8 cellular contexts compared by ENCODE assay signal in the genomic region with DNA sequence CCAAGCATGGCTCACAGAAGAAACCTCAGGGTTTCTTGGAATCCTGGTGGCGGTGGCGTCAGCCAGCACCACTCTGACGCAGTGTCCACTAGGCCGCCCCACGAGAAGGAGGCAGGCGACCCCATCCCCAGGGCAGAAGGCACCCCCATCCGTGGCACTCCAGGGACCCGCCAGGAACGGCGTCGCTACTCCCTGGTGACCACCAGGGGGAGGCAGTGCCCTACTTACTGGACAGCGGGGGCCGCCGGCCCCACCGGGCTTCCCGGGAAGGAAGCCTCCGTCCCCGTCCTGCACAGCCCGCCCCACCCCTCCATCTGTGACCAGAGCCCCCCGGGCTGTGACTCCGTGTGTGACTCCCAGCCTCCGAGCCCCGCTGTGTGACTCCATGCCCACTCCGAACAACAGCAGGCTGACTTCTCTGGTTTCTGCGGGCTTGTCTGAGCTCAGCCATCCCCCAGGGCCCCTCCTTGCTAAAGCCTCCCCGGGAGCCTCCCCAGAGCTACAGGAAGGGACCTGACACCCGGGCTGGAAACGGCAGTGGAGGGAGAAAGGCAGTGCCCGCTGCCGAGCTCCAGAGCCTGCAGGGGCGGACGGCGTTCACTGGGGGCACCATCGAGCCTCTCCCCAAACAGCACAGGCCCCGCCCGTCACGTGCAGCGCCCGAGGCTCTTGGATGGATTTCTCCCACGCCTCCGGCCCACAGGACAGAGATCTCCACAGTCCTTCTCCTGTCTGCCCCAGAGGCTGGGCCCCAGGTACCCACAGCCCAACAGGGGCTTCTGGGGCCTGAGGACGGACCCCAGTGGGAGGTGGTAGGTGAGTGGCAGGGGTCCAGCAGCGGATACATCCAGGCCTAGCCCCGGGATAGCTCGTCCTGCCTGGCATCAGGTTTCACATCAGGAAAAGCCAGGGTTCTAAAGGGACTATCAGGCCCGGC. TPM values are rescaled to one million over a fixed set of nuclear protein-coding genes. Genes with fewer than 3 reads are reported as not detected.
DNase-seq lines count a peak whose midpoint lies in the region; ATAC-seq and TF ChIP-seq lines count a peak whose summit lies in the region.

No MANE protein-coding gene starts in this region.

- peak overlapping the region; percentile 67 for H3K9ac ChIP-seq in HCT116 (ENCODE audit: low read length)

- peaks cover 10% of the 10 kb centered on the region for H3K4me1 Mint-ChIP-seq in T-helper 1 cell treated with Interleukin-12 subunit alpha and Interleukin-12 subunit beta and Interleukin-4 antibody, amounts not matched to agents 30 μg/mL and 1 μg/mL, for 36 hours (ENCODE audit: low read depth)

- peak in 1 of 2 donors; percentile 61 for TF ChIP-seq EP300 in tibial nerve (IDR thresholded peaks at IDR 0.05)

- H2AFZ ChIP-seq in HCT116 (ENCODE audit: low read depth, low read length, poor library complexity, severe bottlenecking) = peak overlapping the region; percentile 89

- POLR2A ChIA-PET in HCT116 (lab: Charles Lee) = interaction anchor here (0.9 to 1.4 kb wide), 3 partner anchors 16 to 499 kb away, joined by 3 to 16 read pairs (median 3); no protein-coding TSS in a partner anchor

- intact Hi-C loops in HCT116 (cut with micrococcal nuclease) (loop anchor here (1.0 to 2.0 kb wide), 3 partner anchors 90 to 672 kb away; a partner anchor contains a TSS), left cardiac atrium (cut with DNase I) (loop anchor here (1.0 to 5.0 kb wide), 2 partner anchors 501 kb away; no protein-coding TSS in a partner anchor), posterior cingulate gyrus (cut with DNase I) (loop anchor here (1.0 to 10.0 kb wide), 2 partner anchors 288 to 499 kb away; no protein-coding TSS in a partner anchor)

- peak overlapping the region; percentile 88 for H3K27ac ChIP-seq in HCT116 (ENCODE audit: low read depth, low read length)
- peak overlapping the region; percentile 71 to 93 (median 86) for H3K27ac ChIP-seq in tibial nerve

- H3K27ac Mint-ChIP-seq in T-helper 1 cell treated with Interleukin-12 subunit alpha and Interleukin-12 subunit beta and Interleukin-4 antibody, amounts not matched to agents 30 μg/mL and 1 μg/mL, for 36 hours = no peak overlapping the region

- H3K36me3 ChIP-seq in HCT116 (ENCODE audit: control insufficient read depth in 1 of 2, insufficient read depth in 2 of 2, low read length in 2 of 2) = no peaks in the 10 kb centered on the region
- H3K36me3 ChIP-seq in tibial nerve = no peaks in the 10 kb centered on the region

- H3K27me3 Mint-ChIP-seq in T-helper 1 cell treated with Interleukin-12 subunit alpha and Interleukin-12 subunit beta and Interleukin-4 antibody, amounts not matched to agents 30 μg/mL and 1 μg/mL, for 36 hours (ENCODE audit: low read depth) = peaks cover 18% of the 10 kb centered on the region

- peak overlapping the region; percentile 96 for H3K4me2 ChIP-seq in HCT116 (ENCODE audit: low read length)

- CTCF ChIA-PET in HCT116 (lab: Charles Lee) = interaction anchor here (0.6 to 2.8 kb wide), 27 partner anchors 10 to 793 kb away, joined by 3 to 104 read pairs (median 4); a partner anchor contains a TSS

- no peaks in the 10 kb centered on the region for H3K36me3 Mint-ChIP-seq in T-helper 1 cell treated with Interleukin-12 subunit alpha and Interleukin-12 subunit beta and Interleukin-4 antibody, amounts not matched to agents 30 μg/mL and 1 μg/mL, for 36 hours (ENCODE audit: low read depth)

- H3K4me3 Mint-ChIP-seq in T-helper 1 cell treated with Interleukin-12 subunit alpha and Interleukin-12 subunit beta and Interleukin-4 antibody, amounts not matched to agents 30 μg/mL and 1 μg/mL, for 36 hours = peak overlapping the region; percentile 80

- WGBS in tibial nerve, 2 donors = 1 to 3% methylated on average over 30 to 45 of the region's 46 CpGs

- no peaks in the 10 kb centered on the region for H4K20me1 ChIP-seq in HCT116 (ENCODE audit: insufficient read depth)

- BruUV-seq in HCT116 (replicated peaks; lab: Mats Ljungman, UMichigan) = no TSS peak

- H3K79me2 ChIP-seq in HCT116 (ENCODE audit: insufficient read depth, low read length) = no peaks in the 10 kb centered on the region

- H3K9me3 Mint-ChIP-seq in T-helper 1 cell treated with Interleukin-12 subunit alpha and Interleukin-12 subunit beta and Interleukin-4 antibody, amounts not matched to agents 30 μg/mL and 1 μg/mL, for 36 hours = no peaks in the 10 kb centered on the region

- RAD21 ChIA-PET in HCT116 (lab: Charles Lee; ENCODE audit: low non-redundant PET in 1 of 2, low total read pairs in 2 of 2, uncharacterized antibody in 2 of 2, unreplicated experiment in 2 of 2) = interaction anchor here (0.5 to 2.1 kb wide), 12 partner anchors 32 to 672 kb away, joined by 3 to 25 read pairs (median 4); a partner anchor contains a TSS

- DNase-seq in D341Med (ENCODE audit: low spot score) (peak; percentile 92), HCT116 (ENCODE audit: low read depth, low spot score) (peak; percentile 69), NCI-H1694 (lab: John Stamatoyannopoulos, UW) (peak; percentile 85), amniotic stem cell (lab: John Stamatoyannopoulos, UW) (peak; percentile 84), left cardiac atrium (peak; percentile 89), posterior cingulate gyrus (peak; percentile 71 to 97 (median 84)), tibial nerve (ENCODE audit: low spot score in 2 of 2) (peak; percentile 72 to 83)

- peak overlapping the region; percentile 44 to 62 for H3K4me3 ChIP-seq in HCT116 (replicated peaks in 1 of 2; ENCODE audit: low read depth in 1 of 2, low read length in 2 of 2)
- peak overlapping the region; percentile 51 to 81 (median 60) for H3K4me3 ChIP-seq in tibial nerve

- H3K9me3 ChIP-seq in HCT116 (ENCODE audit: control insufficient read depth in 1 of 2, insufficient read depth in 1 of 2, low read depth in 1 of 2, low read length in 2 of 2) (no peaks in the 10 kb centered on the region), tibial nerve (peaks cover 0 to 7% (median 0%) of the 10 kb centered on the region in 4 donors)

- TF ChIP-seq RAD21 in HCT116 (IDR thresholded peaks at IDR 0.05; ENCODE audit: low read depth) = peak; percentile 91

- H3K27me3 ChIP-seq in HCT116 (ENCODE audit: insufficient read depth, low read length) (no peaks in the 10 kb centered on the region), tibial nerve (no peaks in the 10 kb centered on the region)

- TF ChIP-seq POLR2A in HCT116 (IDR thresholded peaks at IDR 0.05; ENCODE audit: borderline replicate concordance, extremely low read depth, insufficient read depth, insufficient read length) (no peak), tibial nerve (IDR thresholded peaks at IDR 0.05) (no peak)

- ATAC-seq in HCT116 (peak; percentile 90), left cardiac atrium (peak; percentile 95 to 96)

- H3K4me1 ChIP-seq in HCT116 (ENCODE audit: control insufficient read depth in 1 of 2, insufficient read depth in 2 of 2, low read length in 2 of 2) (peaks cover 25 to 39% of the 10 kb centered on the region in 2 experiments), tibial nerve (peaks cover 0 to 12% (median 4%) of the 10 kb centered on the region in 4 donors)

- TF ChIP-seq CTCF in HCT116 (IDR thresholded peaks at IDR 0.05 in 2 of 3, conservative IDR thresholded peaks at IDR 0.05 in 1 of 3; ENCODE audit: borderline replicate concordance in 1 of 3, insufficient read depth in 1 of 3, low read depth in 2 of 3, low read length in 2 of 3) (peak; percentile 77 to 86 (median 78)), tibial nerve (IDR thresholded peaks at IDR 0.05) (peak; percentile 87 to 97 (median 94))

- H3K9me2 ChIP-seq in HCT116 (ENCODE audit: insufficient read depth) = no peaks in the 10 kb centered on the region

TF ChIP-seq in HCT116, 20 proteins besides CTCF, POLR2A, EP300 and RAD21 (continues in another document):
- TF ChIP-seq POLR2AphosphoS5 (IDR thresholded peaks at IDR 0.05; ENCODE audit: low read depth, low read length) = peak; percentile 55
- TF ChIP-seq, protein P1, sequence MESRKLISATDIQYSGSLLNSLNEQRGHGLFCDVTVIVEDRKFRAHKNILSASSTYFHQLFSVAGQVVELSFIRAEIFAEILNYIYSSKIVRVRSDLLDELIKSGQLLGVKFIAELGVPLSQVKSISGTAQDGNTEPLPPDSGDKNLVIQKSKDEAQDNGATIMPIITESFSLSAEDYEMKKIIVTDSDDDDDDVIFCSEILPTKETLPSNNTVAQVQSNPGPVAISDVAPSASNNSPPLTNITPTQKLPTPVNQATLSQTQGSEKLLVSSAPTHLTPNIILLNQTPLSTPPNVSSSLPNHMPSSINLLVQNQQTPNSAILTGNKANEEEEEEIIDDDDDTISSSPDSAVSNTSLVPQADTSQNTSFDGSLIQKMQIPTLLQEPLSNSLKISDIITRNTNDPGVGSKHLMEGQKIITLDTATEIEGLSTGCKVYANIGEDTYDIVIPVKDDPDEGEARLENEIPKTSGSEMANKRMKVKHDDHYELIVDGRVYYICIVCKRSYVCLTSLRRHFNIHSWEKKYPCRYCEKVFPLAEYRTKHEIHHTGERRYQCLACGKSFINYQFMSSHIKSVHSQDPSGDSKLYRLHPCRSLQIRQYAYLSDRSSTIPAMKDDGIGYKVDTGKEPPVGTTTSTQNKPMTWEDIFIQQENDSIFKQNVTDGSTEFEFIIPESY (IDR thresholded peaks at IDR 0.05; ENCODE audit: extremely low read depth, insufficient replicate concordance, low read length) = peak; percentile 19
- peak; percentile 53; the same call in 1 of the 2 replicates for TF ChIP-seq ZFX (IDR thresholded peaks at IDR 0.05)
- peak; percentile 69; the same call in 1 of the 2 replicates for TF ChIP-seq CBX3 (IDR thresholded peaks at IDR 0.05; ENCODE audit: low read depth)
- TF ChIP-seq TCF7L2 (IDR thresholded peaks at IDR 0.05; ENCODE audit: borderline replicate concordance, extremely low read depth, insufficient read depth, insufficient read length) = no peak
- TF ChIP-seq JUND (IDR thresholded peaks at IDR 0.05) = no peak
- TF ChIP-seq ZNF274 (IDR thresholded peaks at IDR 0.05; ENCODE audit: low read depth, low read length) = no peak
- peak; percentile 12 for TF ChIP-seq YY1 (IDR thresholded peaks at IDR 0.05; ENCODE audit: extremely low read depth, insufficient replicate concordance, low read depth, low read length)
- TF ChIP-seq SRF (IDR thresholded peaks at IDR 0.05; ENCODE audit: low read depth) = no peak
- TF ChIP-seq EGR1 (IDR thresholded peaks at IDR 0.05; ENCODE audit: low read depth) = peak; percentile 53; the same call in 1 of the 2 replicates

RNA-seq across cellular contexts. Expression of a gene that starts 21.1 kb away (rescaled TPM):
- total RNA-seq in HCT116 (2021; ENCODE audit: unreplicated experiment) (2.4 TPM), left cardiac atrium (1 to 10 TPM; 3.2 to 4.0 TPM), tibial nerve (1 to 10 TPM in 3 of 4 donors, under 1 TPM in 1; 0.59 to 4.2 (median 3.3) TPM)
- polyA plus RNA-seq in HCT116 (2012) = 0.91 and 1.3 TPM in 2 replicates

RNA-seq across cellular contexts. Expression of a gene that starts 35.5 kb away (rescaled TPM):
- 387 TPM for total RNA-seq in HCT116 (2021; ENCODE audit: unreplicated experiment)
- polyA plus RNA-seq in HCT116 (2012) = 439 and 445 TPM in 2 replicates
- 100 to 1,000 TPM; 143 to 145 TPM for total RNA-seq in left cardiac atrium
- total RNA-seq in tibial nerve = 100 to 1,000 TPM in 2 of 4 donors, 10 to 100 TPM in 2; 79.7 to 115 (median 99.6) TPM

RNA-seq across cellular contexts. Expression of a gene that starts 35.8 kb away (rescaled TPM):
- 10.4 TPM for total RNA-seq in HCT116 (2021; ENCODE audit: unreplicated experiment)
- polyA plus RNA-seq in HCT116 (2012) = 4.8 and 6.2 TPM in 2 replicates
- under 1 TPM; 0.18 to 0.44 TPM for total RNA-seq in left cardiac atrium
- total RNA-seq in tibial nerve = not detected

Comparison
In these comparisons a context has a peak if more than half of its experiments do, and no peak if none do; other contexts are left out.
1. Peak in every context shown above with its lines: DNase-seq, ATAC-seq, H3K4me3 ChIP-seq and H3K27ac ChIP-seq.